ENCODE assay signal across 16 cellular contexts in the genomic region with DNA sequence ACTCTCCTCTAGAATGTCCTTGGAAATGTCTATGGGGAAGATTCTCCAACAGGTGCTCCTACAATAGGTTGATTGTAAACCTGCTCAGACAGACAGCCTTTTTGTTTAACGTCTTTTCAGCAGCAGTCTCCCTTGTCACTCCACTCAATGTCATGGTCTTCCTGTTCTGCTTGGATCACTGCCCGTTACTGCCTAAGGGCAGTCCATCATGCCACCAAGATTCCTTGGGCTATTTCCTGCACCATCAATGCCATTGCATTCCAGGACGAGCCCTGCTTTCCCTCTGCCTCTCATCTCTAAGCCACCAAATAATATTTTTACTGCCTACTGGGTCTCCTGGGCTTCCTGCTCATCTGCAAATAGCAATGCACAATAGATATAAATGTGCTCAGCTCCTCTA.
"Had no signal": no experiment of that assay in that cellular context is flagged by ENCODE, and none has a peak within 500 bp of the region (broad histone marks: within the 10 kb centered on the region; RNA-seq: fewer than 3 reads in every experiment).

No MANE protein-coding gene starts in this region.

- H3K27ac ChIP-seq: heart left ventricle, neutrophil, ovary, prostate gland, tibial artery had no signal

- H3K9me3 Mint-ChIP-seq: activated naive CD8-positive, alpha-beta T cell treated with anti-CD3 and anti-CD28 coated beads, Interleukin-2, amount 10 ng/mL, durations not matched to agents 7 days and 5 days; activated T-helper 17 cell treated with anti-CD3 and anti-CD28 coated beads, Interleukin-2, amount 50 U/mL, for 72 hours; dendritic cell treated with granulocyte-macrophage colony-stimulating factor and Interleukin-4, amounts not matched to agents 40 ng/mL and 50 ng/mL, for 4 days; nephron; stimulated activated naive CD8-positive, alpha-beta T cell treated with anti-CD3 and anti-CD28 coated beads, Interleukin-15, Interleukin-2, amounts not matched to agents 100 ng/mL and 50 ng/mL, for 24 hours; WTC11 had no signal

- H3K4me1 Mint-ChIP-seq: activated naive CD8-positive, alpha-beta T cell treated with anti-CD3 and anti-CD28 coated beads, Interleukin-2, amount 10 ng/mL, durations not matched to agents 7 days and 5 days; activated T-helper 17 cell treated with anti-CD3 and anti-CD28 coated beads, Interleukin-2, amount 50 U/mL, for 72 hours; nephron; WTC11 had no signal

- H3K27me3 ChIP-seq: heart left ventricle, neutrophil, ovary, tibial artery had no signal

- H3K36me3 Mint-ChIP-seq: activated naive CD8-positive, alpha-beta T cell treated with anti-CD3 and anti-CD28 coated beads, Interleukin-2, amount 10 ng/mL, durations not matched to agents 7 days and 5 days; WTC11 had no signal

- H3K9me3 ChIP-seq: neutrophil, ovary, prostate gland had no signal

- H3K4me3 ChIP-seq: heart left ventricle, ovary, prostate gland, tibial artery had no signal

- H3K36me3 ChIP-seq: heart left ventricle, neutrophil, ovary, prostate gland, tibial artery had no signal

- H3K27me3 Mint-ChIP-seq: stimulated activated naive CD8-positive, alpha-beta T cell treated with anti-CD3 and anti-CD28 coated beads, Interleukin-15, Interleukin-2, amounts not matched to agents 100 ng/mL and 50 ng/mL, for 24 hours had no signal

- ATAC-seq: activated T-helper 17 cell treated with anti-CD3 and anti-CD28 coated beads, Interleukin-2, amount 50 U/mL, for 72 hours; heart left ventricle; WTC11 had no signal

- H3K4me3 Mint-ChIP-seq: activated naive CD8-positive, alpha-beta T cell treated with anti-CD3 and anti-CD28 coated beads, Interleukin-2, amount 10 ng/mL, durations not matched to agents 7 days and 5 days; activated T-helper 17 cell treated with anti-CD3 and anti-CD28 coated beads, Interleukin-2, amount 50 U/mL, for 72 hours; dendritic cell treated with granulocyte-macrophage colony-stimulating factor and Interleukin-4, amounts not matched to agents 40 ng/mL and 50 ng/mL, for 4 days; nephron; stimulated activated naive CD8-positive, alpha-beta T cell treated with anti-CD3 and anti-CD28 coated beads, Interleukin-15, Interleukin-2, amounts not matched to agents 100 ng/mL and 50 ng/mL, for 24 hours; WTC11 had no signal

- H3K4me1 ChIP-seq: heart left ventricle, prostate gland, tibial artery had no signal

- H3K27ac Mint-ChIP-seq: activated naive CD8-positive, alpha-beta T cell treated with anti-CD3 and anti-CD28 coated beads, Interleukin-2, amount 10 ng/mL, durations not matched to agents 7 days and 5 days; activated T-helper 17 cell treated with anti-CD3 and anti-CD28 coated beads, Interleukin-2, amount 50 U/mL, for 72 hours; dendritic cell treated with granulocyte-macrophage colony-stimulating factor and Interleukin-4, amounts not matched to agents 40 ng/mL and 50 ng/mL, for 4 days; nephron; stimulated activated naive CD8-positive, alpha-beta T cell treated with anti-CD3 and anti-CD28 coated beads, Interleukin-15, Interleukin-2, amounts not matched to agents 100 ng/mL and 50 ng/mL, for 24 hours; WTC11 had no signal

- DNase-seq: activated naive CD4-positive, alpha-beta T cell; activated naive CD8-positive, alpha-beta T cell treated with anti-CD3 and anti-CD28 coated beads, Interleukin-2, amount 10 ng/mL, durations not matched to agents 7 days and 5 days; activated T-cell treated with anti-CD3 and anti-CD28 coated beads, Interleukin-2, amount 50 U/mL, for 1 hour; effector CD4-positive, alpha-beta T cell; heart left ventricle; midbrain; ovary; T-helper 9 cell; tibial artery had no signal
